8 cellular contexts compared by ENCODE assay signal in the genomic region with DNA sequence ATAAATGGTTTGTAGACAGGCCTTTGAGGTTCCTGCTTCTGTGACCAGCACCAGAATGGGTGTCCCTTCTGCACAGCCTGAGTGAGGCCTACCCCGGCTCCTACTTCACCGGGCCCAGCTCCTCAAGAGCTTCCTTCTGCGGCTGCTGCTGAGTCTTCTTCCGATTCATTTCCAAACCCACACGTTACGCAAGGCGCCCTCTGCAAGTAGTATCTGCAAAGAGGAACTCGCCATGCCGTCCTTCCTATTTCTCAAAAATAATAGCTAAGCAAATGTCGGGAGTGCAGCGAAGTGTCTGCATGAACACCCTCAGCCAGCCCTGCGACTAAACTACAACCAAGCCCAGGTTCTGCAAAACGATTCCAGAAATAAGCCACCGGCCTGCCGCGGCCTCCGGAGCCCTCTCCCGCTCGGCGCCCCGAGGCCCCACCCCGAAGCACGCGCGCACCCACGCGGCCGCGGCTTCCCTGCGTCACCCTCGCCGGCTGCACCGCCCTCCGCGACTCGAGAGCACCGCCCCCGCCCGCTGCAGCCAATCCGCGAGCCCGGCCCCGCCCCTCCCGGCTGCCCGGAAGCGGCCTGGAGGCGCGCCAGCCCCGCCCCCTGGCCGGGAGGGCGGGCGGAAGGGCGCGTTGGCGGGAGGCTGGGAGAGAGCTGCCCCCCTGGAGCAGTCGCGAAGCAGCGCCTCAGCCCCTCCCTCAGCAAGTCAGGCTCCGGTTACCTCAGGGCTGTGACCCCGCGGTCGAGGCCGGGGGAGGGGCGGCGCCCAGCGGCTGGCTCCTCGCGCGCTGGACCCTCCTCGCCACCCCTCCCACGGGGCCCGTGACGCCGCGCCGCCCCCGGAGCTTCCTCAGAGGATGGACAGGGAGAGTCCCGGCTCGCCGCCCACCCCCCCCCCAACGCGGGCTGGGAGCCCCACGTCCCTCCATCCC. TPM values are rescaled to one million over a fixed set of nuclear protein-coding genes. Genes with fewer than 3 reads are reported as not detected.
DNase-seq lines count a peak whose midpoint lies in the region; ATAC-seq and TF ChIP-seq lines count a peak whose summit lies in the region.

No MANE protein-coding gene starts in this region.

- no peaks in the 10 kb centered on the region for H3K27me3 ChIP-seq in muscle layer of duodenum (ENCODE audit: low read depth, low read length)

- H3K4me3 ChIP-seq in muscle layer of duodenum (ENCODE audit: low read depth in 1 of 2, low read length in 2 of 2) = peak overlapping the region; percentile 43 to 74

- peak overlapping the region; percentile 89 to 100 (median 95) for H3K4me3 Mint-ChIP-seq in IgD-negative memory B cell
- peak overlapping the region; percentile 86 for H3K4me3 Mint-ChIP-seq in activated T-cell treated with anti-CD3 and anti-CD28 coated beads, Interleukin-2, amount 50 U/mL, for 4 hours

- peaks cover 41 to 55% of the 10 kb centered on the region in 2 donors for H3K4me1 ChIP-seq in muscle layer of duodenum (ENCODE audit: control insufficient read depth in 1 of 2, insufficient read depth in 2 of 2, low read length in 2 of 2)

- peak overlapping the region; percentile 93 for H3K27ac ChIP-seq in muscle layer of duodenum (ENCODE audit: low read length)

- no peaks in the 10 kb centered on the region for H3K27me3 Mint-ChIP-seq in IgD-negative memory B cell
- no peaks in the 10 kb centered on the region for H3K27me3 Mint-ChIP-seq in activated T-cell treated with anti-CD3 and anti-CD28 coated beads, Interleukin-2, amount 50 U/mL, for 4 hours (ENCODE audit: low read depth)

- no peaks in the 10 kb centered on the region for H3K9me3 Mint-ChIP-seq in IgD-negative memory B cell
- H3K9me3 Mint-ChIP-seq in activated T-cell treated with anti-CD3 and anti-CD28 coated beads, Interleukin-2, amount 50 U/mL, for 4 hours = no peaks in the 10 kb centered on the region

- peaks cover 21 to 38% (median 25%) of the 10 kb centered on the region in 3 donors for H3K4me1 Mint-ChIP-seq in IgD-negative memory B cell
- peaks cover 54% of the 10 kb centered on the region for H3K4me1 Mint-ChIP-seq in activated T-cell treated with anti-CD3 and anti-CD28 coated beads, Interleukin-2, amount 50 U/mL, for 4 hours (ENCODE audit: low read depth)

- no peaks in the 10 kb centered on the region for H3K9me3 ChIP-seq in muscle layer of duodenum (ENCODE audit: control insufficient read depth in 1 of 2, low read length in 2 of 2)

- H3K27ac Mint-ChIP-seq in IgD-negative memory B cell = peak overlapping the region; percentile 97 to 98 (median 98)

- peak; percentile 63 for DNase-seq in DMS153 (lab: John Stamatoyannopoulos, UW)
- peak; percentile 98 for DNase-seq in activated T-cell treated with anti-CD3 and anti-CD28 coated beads, Interleukin-2, amount 50 U/mL, for 4 hours
- DNase-seq in stimulated activated CD8-positive, alpha-beta memory T cell treated with anti-CD3 and anti-CD28 coated beads, Interleukin-4, amount 100 ng/mL, for 48 hours = peak; percentile 99

- H3K36me3 ChIP-seq in muscle layer of duodenum (ENCODE audit: control insufficient read depth in 1 of 2, insufficient read depth in 2 of 2, low read length in 2 of 2) = peaks cover 5 to 10% of the 10 kb centered on the region in 2 donors

- H3K36me3 Mint-ChIP-seq in IgD-negative memory B cell = peaks cover 3% of the 10 kb centered on the region
- H3K36me3 Mint-ChIP-seq in activated T-cell treated with anti-CD3 and anti-CD28 coated beads, Interleukin-2, amount 50 U/mL, for 4 hours (ENCODE audit: insufficient read depth) = peaks cover 10% of the 10 kb centered on the region

- ATAC-seq in GM21528 (IDR thresholded peaks at IDR 0.05; ENCODE audit: low FRiP score, unreplicated experiment) = peak; percentile 43
- ATAC-seq in activated T-cell treated with anti-CD3 and anti-CD28 coated beads, Interleukin-2, amount 50 U/mL, for 4 hours = peak; percentile 62 to 68
- peak; percentile 64 for ATAC-seq in esophagus mucosa

TF ChIP-seq in PFSK-1, 5 proteins besides CTCF, POLR2A, EP300 and RAD21:
- TF ChIP-seq FOXP2 (optimal IDR thresholded peaks at IDR 0.05; ENCODE audit: borderline replicate concordance, extremely low read depth, extremely low read length, insufficient read depth) = no peak
- peak; percentile 76; the same call in 1 of the 2 replicates for TF ChIP-seq TAF1 (IDR thresholded peaks at IDR 0.05; ENCODE audit: borderline replicate concordance, insufficient read depth, low read length)
- TF ChIP-seq, protein P1, sequence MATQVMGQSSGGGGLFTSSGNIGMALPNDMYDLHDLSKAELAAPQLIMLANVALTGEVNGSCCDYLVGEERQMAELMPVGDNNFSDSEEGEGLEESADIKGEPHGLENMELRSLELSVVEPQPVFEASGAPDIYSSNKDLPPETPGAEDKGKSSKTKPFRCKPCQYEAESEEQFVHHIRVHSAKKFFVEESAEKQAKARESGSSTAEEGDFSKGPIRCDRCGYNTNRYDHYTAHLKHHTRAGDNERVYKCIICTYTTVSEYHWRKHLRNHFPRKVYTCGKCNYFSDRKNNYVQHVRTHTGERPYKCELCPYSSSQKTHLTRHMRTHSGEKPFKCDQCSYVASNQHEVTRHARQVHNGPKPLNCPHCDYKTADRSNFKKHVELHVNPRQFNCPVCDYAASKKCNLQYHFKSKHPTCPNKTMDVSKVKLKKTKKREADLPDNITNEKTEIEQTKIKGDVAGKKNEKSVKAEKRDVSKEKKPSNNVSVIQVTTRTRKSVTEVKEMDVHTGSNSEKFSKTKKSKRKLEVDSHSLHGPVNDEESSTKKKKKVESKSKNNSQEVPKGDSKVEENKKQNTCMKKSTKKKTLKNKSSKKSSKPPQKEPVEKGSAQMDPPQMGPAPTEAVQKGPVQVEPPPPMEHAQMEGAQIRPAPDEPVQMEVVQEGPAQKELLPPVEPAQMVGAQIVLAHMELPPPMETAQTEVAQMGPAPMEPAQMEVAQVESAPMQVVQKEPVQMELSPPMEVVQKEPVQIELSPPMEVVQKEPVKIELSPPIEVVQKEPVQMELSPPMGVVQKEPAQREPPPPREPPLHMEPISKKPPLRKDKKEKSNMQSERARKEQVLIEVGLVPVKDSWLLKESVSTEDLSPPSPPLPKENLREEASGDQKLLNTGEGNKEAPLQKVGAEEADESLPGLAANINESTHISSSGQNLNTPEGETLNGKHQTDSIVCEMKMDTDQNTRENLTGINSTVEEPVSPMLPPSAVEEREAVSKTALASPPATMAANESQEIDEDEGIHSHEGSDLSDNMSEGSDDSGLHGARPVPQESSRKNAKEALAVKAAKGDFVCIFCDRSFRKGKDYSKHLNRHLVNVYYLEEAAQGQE (IDR thresholded peaks at IDR 0.05; ENCODE audit: insufficient read depth in 1 of 2, low read depth in 2 of 2, low read length in 2 of 2) = no peak
- peak; percentile 59 for TF ChIP-seq POLR2AphosphoS5 (IDR thresholded peaks at IDR 0.05; ENCODE audit: low read depth, low read length)
- TF ChIP-seq SIN3A (IDR thresholded peaks at IDR 0.05; ENCODE audit: borderline replicate concordance, insufficient read depth, low read length) = peak; percentile 43; the same call in 1 of the 2 replicates

RNA-seq across cellular contexts. Expression of gene MNT, which starts 8.3 kb away (rescaled TPM):
- polyA plus RNA-seq in IgD-negative memory B cell = 1.6 TPM
- polyA plus RNA-seq in PFSK-1 (2012; ENCODE audit: insufficient read length, low read depth) = 34.8 TPM
- total RNA-seq in activated T-cell treated with anti-CD3 and anti-CD28 coated beads, Interleukin-2, amount 50 U/mL, for 4 hours = 10 to 100 TPM; 27.8 to 30.7 (median 29.5) TPM
- total RNA-seq in esophagus mucosa = 28.6 TPM

RNA-seq across cellular contexts. Expression of gene SGSM2, which starts 55.2 kb away (rescaled TPM):
- polyA plus RNA-seq in IgD-negative memory B cell = 8.0 TPM
- 65.6 TPM for polyA plus RNA-seq in PFSK-1 (2012; ENCODE audit: insufficient read length, low read depth)
- total RNA-seq in activated T-cell treated with anti-CD3 and anti-CD28 coated beads, Interleukin-2, amount 50 U/mL, for 4 hours = 10 to 100 TPM; 40.1 to 41.3 (median 40.6) TPM
- 28.1 TPM for total RNA-seq in esophagus mucosa

RNA-seq across cellular contexts. Expression of gene TSR1, which starts 56.3 kb away (rescaled TPM):
- polyA plus RNA-seq in IgD-negative memory B cell = 19.9 TPM
- 123 TPM for polyA plus RNA-seq in PFSK-1 (2012; ENCODE audit: insufficient read length, low read depth)
- 100 to 1,000 TPM; 143 to 159 (median 156) TPM for total RNA-seq in activated T-cell treated with anti-CD3 and anti-CD28 coated beads, Interleukin-2, amount 50 U/mL, for 4 hours
- total RNA-seq in esophagus mucosa = 24.5 TPM

Comparison
In these comparisons a context has a peak if more than half of its experiments do, and no peak if none do; other contexts are left out.
1. Peak in every context shown above with its lines: DNase-seq, ATAC-seq, H3K4me3 ChIP-seq and H3K27ac ChIP-seq.